In the genomic region with DNA sequence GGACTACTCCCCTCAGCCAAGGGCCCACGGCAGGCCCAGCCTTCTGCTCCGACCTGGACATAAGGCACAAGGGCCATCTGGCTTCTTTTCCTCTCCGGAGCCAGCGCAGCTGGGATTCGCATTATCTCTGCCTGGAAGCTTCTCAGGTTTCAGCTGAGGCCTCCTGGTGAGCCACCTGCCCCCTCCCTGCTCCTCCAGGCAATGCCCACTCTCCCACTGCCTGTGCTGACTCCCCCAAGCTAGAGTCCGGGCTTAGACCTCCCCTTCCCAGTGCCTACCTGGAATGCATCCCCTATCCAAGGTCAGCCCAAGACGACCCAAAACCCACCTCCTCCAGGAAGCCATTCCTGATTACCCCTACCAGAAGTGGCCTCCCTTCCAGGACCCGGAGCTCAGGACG, we compare ENCODE assay signal across 11 cellular contexts.
DNase-seq lines count a peak whose midpoint lies in the region; ATAC-seq lines count a peak whose summit lies in the region.
"Had no signal": no experiment of that assay in that cellular context is flagged by ENCODE, and none has a peak within 500 bp of the region (broad histone marks: within the 10 kb centered on the region; RNA-seq: fewer than 3 reads in every experiment).

No MANE protein-coding gene starts in this region.

- no peak overlapping the region for H3K4me3 Mint-ChIP-seq in stimulated activated naive CD8-positive, alpha-beta T cell treated with anti-CD3 and anti-CD28 coated beads, Interleukin-15, amount 100 ng/mL, for 72 hours
- H3K4me3 Mint-ChIP-seq: activated CD8-positive, alpha-beta T cell treated with anti-CD3 and anti-CD28 coated beads for 36 hours had no signal

- no peak for DNase-seq in stimulated activated naive CD8-positive, alpha-beta T cell treated with anti-CD3 and anti-CD28 coated beads, Interleukin-15, amount 100 ng/mL, for 72 hours
- no peak for DNase-seq in stimulated activated naive CD8-positive, alpha-beta T cell treated with anti-CD3 and anti-CD28 coated beads, Interleukin-15, Interleukin-2, amounts not matched to agents 100 U/mL and 50 U/mL, for 24 hours
- peak; percentile 91 for DNase-seq in NCI-H446 treated with DMSO at 0.1 percent for 48 hours (lab: John Stamatoyannopoulos, UW)
- DNase-seq in ecto neural progenitor cell (ENCODE audit: low spot score): peak; percentile 58
- DNase-seq in activated CD4-positive, alpha-beta T cell treated with anti-CD3 and anti-CD28 coated beads, Interleukin-2, amount 50 U/mL, for 4 hours: no peak
- no peak for DNase-seq in SIG-M5 (lab: John Stamatoyannopoulos, UW)
- no peak for DNase-seq in NCI-H1048 (lab: John Stamatoyannopoulos, UW)
- DNase-seq: activated CD8-positive, alpha-beta T cell treated with anti-CD3 and anti-CD28 coated beads for 36 hours; kidney; stimulated activated CD4-positive, alpha-beta T cell treated with anti-CD3 and anti-CD28 coated beads, Interleukin-2, amount 100 ng/mL, for 24 hours had no signal

- H3K27ac Mint-ChIP-seq in stimulated activated naive CD8-positive, alpha-beta T cell treated with anti-CD3 and anti-CD28 coated beads, Interleukin-15, amount 100 ng/mL, for 72 hours: peak overlapping the region; percentile 41 to 87
- H3K27ac Mint-ChIP-seq: activated CD8-positive, alpha-beta T cell treated with anti-CD3 and anti-CD28 coated beads for 36 hours had no signal

- H3K4me1 Mint-ChIP-seq in stimulated activated naive CD8-positive, alpha-beta T cell treated with anti-CD3 and anti-CD28 coated beads, Interleukin-15, amount 100 ng/mL, for 72 hours: no peaks in the 10 kb centered on the region

- no peaks in the 10 kb centered on the region for H3K27me3 Mint-ChIP-seq in stimulated activated naive CD8-positive, alpha-beta T cell treated with anti-CD3 and anti-CD28 coated beads, Interleukin-15, amount 100 ng/mL, for 72 hours
- H3K27me3 Mint-ChIP-seq: activated CD8-positive, alpha-beta T cell treated with anti-CD3 and anti-CD28 coated beads for 36 hours had no signal

- no peak for ATAC-seq in stimulated activated naive CD8-positive, alpha-beta T cell treated with anti-CD3 and anti-CD28 coated beads, Interleukin-15, amount 100 ng/mL, for 72 hours
- no peak for ATAC-seq in stimulated activated naive CD8-positive, alpha-beta T cell treated with anti-CD3 and anti-CD28 coated beads, Interleukin-15, Interleukin-2, amounts not matched to agents 100 U/mL and 50 U/mL, for 24 hours
- no peak for ATAC-seq in HG03378 (IDR thresholded peaks at IDR 0.05; ENCODE audit: unreplicated experiment)
- ATAC-seq: activated CD8-positive, alpha-beta T cell treated with anti-CD3 and anti-CD28 coated beads for 36 hours had no signal

- no peaks in the 10 kb centered on the region for H3K9me3 Mint-ChIP-seq in stimulated activated naive CD8-positive, alpha-beta T cell treated with anti-CD3 and anti-CD28 coated beads, Interleukin-15, amount 100 ng/mL, for 72 hours
- H3K9me3 Mint-ChIP-seq: activated CD8-positive, alpha-beta T cell treated with anti-CD3 and anti-CD28 coated beads for 36 hours had no signal

Comparison
In these comparisons a context has a peak if more than half of its experiments do, and no peak if none do; other contexts are left out.
1. DNase-seq: peak in NCI-H446 treated with DMSO at 0.1 percent for 48 hours (single experiment) and ecto neural progenitor cell (single experiment); none in stimulated activated naive CD8-positive, alpha-beta T cell treated with anti-CD3 and anti-CD28 coated beads, Interleukin-15, amount 100 ng/mL, for 72 hours (0 of 2), stimulated activated naive CD8-positive, alpha-beta T cell treated with anti-CD3 and anti-CD28 coated beads, Interleukin-15, Interleukin-2, amounts not matched to agents 100 U/mL and 50 U/mL, for 24 hours (single experiment), activated CD4-positive, alpha-beta T cell treated with anti-CD3 and anti-CD28 coated beads, Interleukin-2, amount 50 U/mL, for 4 hours (0 of 2), SIG-M5 (single experiment) and NCI-H1048 (single experiment).